In genomic region chr9:5433841-5434810, GRCh38 we compare ENCODE assay signal across 1 cellular context. TPM values are rescaled to one million over a fixed set of nuclear protein-coding genes. Genes with fewer than 3 reads are reported as not detected.
"Had no signal": no experiment of that assay in that cellular context is flagged by ENCODE, and none has a peak within 500 bp of the region (broad histone marks: within the 10 kb centered on the region; RNA-seq: fewer than 3 reads in every experiment).

No MANE protein-coding gene starts in this region.

RNA-seq across cellular contexts. Expression of gene CD274, which starts 16.2 kb away (rescaled TPM):
- total RNA-seq: G401 had no signal
